19 cellular contexts compared by ENCODE assay signal in genomic region chr3:169390741-169391300, GRCh38.
DNase-seq lines count a peak whose midpoint lies in the region; ATAC-seq, FAIRE-seq and TF ChIP-seq lines count a peak whose summit lies in the region.
"Had no signal": no experiment of that assay in that cellular context is flagged by ENCODE, and none has a peak within 500 bp of the region (broad histone marks: within the 10 kb centered on the region; RNA-seq: fewer than 3 reads in every experiment).

No MANE protein-coding gene starts in this region.

- H3K4me3 ChIP-seq in RWPE2 (ENCODE audit: severe bottlenecking): no peak overlapping the region
- no peak overlapping the region for H3K4me3 ChIP-seq in epithelial cell of esophagus (ENCODE audit: low read length)
- H3K4me3 ChIP-seq in esophagus muscularis mucosa: no peak overlapping the region
- H3K4me3 ChIP-seq: gastrocnemius medialis, SJSA1, vagina had no signal

- DNase-seq in H54 (ENCODE audit: insufficient read length, low spot score) (no peak), RWPE2 (ENCODE audit: low spot score) (no peak), epithelial cell of esophagus (ENCODE audit: low read depth) (peak; percentile 19), osteocyte (ENCODE audit: extremely low spot score, unreplicated experiment) (no peak), esophagus muscularis mucosa (ENCODE audit: extremely low spot score) (no peak)
- no peak for DNase-seq in activated CD4-positive, CD25-positive, alpha-beta regulatory T cell (lab: John Stamatoyannopoulos, UW)
- DNase-seq: cortex of kidney; gastrocnemius medialis; naive B cell; NCI-H1930; retina; stimulated activated CD4-positive, alpha-beta T cell treated with anti-CD3 and anti-CD28 coated beads, Interleukin-2, amount 100 ng/mL, for 48 hours had no signal

- no peak overlapping the region for H3K4me3 Mint-ChIP-seq in osteocyte (ENCODE audit: unreplicated experiment)
- H3K4me3 Mint-ChIP-seq: activated naive CD8-positive, alpha-beta T cell; naive B cell had no signal

- H3K27me3 ChIP-seq in RWPE2 (ENCODE audit: insufficient read depth, poor library complexity, severe bottlenecking) (no peaks in the 10 kb centered on the region), esophagus muscularis mucosa (no peaks in the 10 kb centered on the region)
- H3K27me3 ChIP-seq: gastrocnemius medialis, SJSA1, vagina had no signal

- TF ChIP-seq POLR2A in H54 (IDR thresholded peaks at IDR 0.05; ENCODE audit: low read depth, low read length) (no peak), esophagus muscularis mucosa (IDR thresholded peaks at IDR 0.05; ENCODE audit: low read depth) (no peak)

- H3K4me1 Mint-ChIP-seq in osteocyte (ENCODE audit: unreplicated experiment): peaks cover 33% of the 10 kb centered on the region
- H3K4me1 Mint-ChIP-seq: naive B cell had no signal

- H3K27me3 Mint-ChIP-seq in osteocyte (ENCODE audit: unreplicated experiment): no peaks in the 10 kb centered on the region

- no peaks in the 10 kb centered on the region for H3K4me1 ChIP-seq in RWPE2 (ENCODE audit: insufficient read depth, poor library complexity, severe bottlenecking)
- H3K4me1 ChIP-seq in esophagus muscularis mucosa: peaks cover 0 to 6% (median 0%) of the 10 kb centered on the region in 4 donors
- H3K4me1 ChIP-seq: gastrocnemius medialis, SJSA1, vagina had no signal

- peak; percentile 12 for TF ChIP-seq CTCF in RWPE2 (IDR thresholded peaks at IDR 0.05; ENCODE audit: poor library complexity, severe bottlenecking)
- TF ChIP-seq CTCF in epithelial cell of esophagus (IDR thresholded peaks at IDR 0.05; ENCODE audit: insufficient read depth, low read depth, low read length, missing control alignments): no peak
- peak; percentile 51 for TF ChIP-seq CTCF in osteocyte (IDR thresholded peaks at IDR 0.05)
- no peak for TF ChIP-seq CTCF in esophagus muscularis mucosa (IDR thresholded peaks at IDR 0.05)

- H3K36me3 Mint-ChIP-seq in osteocyte (ENCODE audit: unreplicated experiment): no peaks in the 10 kb centered on the region
- H3K36me3 Mint-ChIP-seq: activated naive CD8-positive, alpha-beta T cell; naive B cell had no signal

- FAIRE-seq in H54 (lab: Jason Lieb, UNC): peak; percentile 57
- FAIRE-seq: GM12892 had no signal

- 53% methylated on average over 4 of the region's 4 CpGs for WGBS in esophagus muscularis mucosa

- H3K9me3 ChIP-seq in RWPE2 (ENCODE audit: severe bottlenecking) (no peaks in the 10 kb centered on the region), esophagus muscularis mucosa (no peaks in the 10 kb centered on the region)
- H3K9me3 ChIP-seq: gastrocnemius medialis, SJSA1, vagina had no signal

- no peak for TF ChIP-seq EP300 in esophagus muscularis mucosa (IDR thresholded peaks at IDR 0.05)

- H3K27ac ChIP-seq in RWPE2 (ENCODE audit: poor library complexity, severe bottlenecking): no peak overlapping the region
- no peak overlapping the region for H3K27ac ChIP-seq in esophagus muscularis mucosa (replicated peaks in 1 of 4)
- H3K27ac ChIP-seq: SJSA1, vagina, WERI-Rb-1 had no signal

- no peaks in the 10 kb centered on the region for H3K9me3 Mint-ChIP-seq in osteocyte (ENCODE audit: unreplicated experiment)

- ATAC-seq in RWPE2 (ENCODE audit: low read depth) (no peak), HG02884 (IDR thresholded peaks at IDR 0.05; ENCODE audit: unreplicated experiment) (no peak), HG03097 (IDR thresholded peaks at IDR 0.05; ENCODE audit: low FRiP score, unreplicated experiment) (no peak)
- ATAC-seq: gastrocnemius medialis had no signal

- H3K27ac Mint-ChIP-seq in osteocyte (ENCODE audit: unreplicated experiment): no peak overlapping the region
- H3K27ac Mint-ChIP-seq: activated naive CD8-positive, alpha-beta T cell; naive B cell had no signal

- H3K36me3 ChIP-seq in RWPE2 (ENCODE audit: low read depth) (no peaks in the 10 kb centered on the region), esophagus muscularis mucosa (no peaks in the 10 kb centered on the region)
- H3K36me3 ChIP-seq: gastrocnemius medialis, SJSA1, vagina, WERI-Rb-1 had no signal

- intact Hi-C loops in esophagus muscularis mucosa (cut with DNase I): no loop called here

Comparison
In these comparisons a context has a peak if more than half of its experiments do, and no peak if none do; other contexts are left out.
1. CTCF ChIP-seq: peak in RWPE2 (single experiment) and osteocyte (single experiment); none in epithelial cell of esophagus (single experiment) and esophagus muscularis mucosa (0 of 3).